Comparison of ENCODE assay signal across 11 cellular contexts in genomic region chr20:62951896-62952372, GRCh38. TPM values are rescaled to one million over a fixed set of nuclear protein-coding genes. Genes with fewer than 3 reads are reported as not detected.
DNase-seq lines count a peak whose midpoint lies in the region; ATAC-seq and TF ChIP-seq lines count a peak whose summit lies in the region.
"Had no signal": no experiment of that assay in that cellular context is flagged by ENCODE, and none has a peak within 500 bp of the region (broad histone marks: within the 10 kb centered on the region; RNA-seq: fewer than 3 reads in every experiment).

No MANE protein-coding gene starts in this region.

- CTCF ChIA-PET in CD8-positive, alpha-beta T cell (lab: Charles Lee), result interaction anchor here (0.9 kb wide), 1 partner anchor 51 kb away, joined by 3 read pairs; no protein-coding TSS in a partner anchor

- no peak overlapping the region for H3K4me2 ChIP-seq in neuronal stem cell (ENCODE audit: insufficient read depth, low read length, poor library complexity, severe bottlenecking)

- H3K9me3 Mint-ChIP-seq in CD8-positive, alpha-beta T cell, result no peaks in the 10 kb centered on the region

- H3K9ac ChIP-seq in neuronal stem cell (ENCODE audit: low read depth, low read length, poor library complexity), result no peak overlapping the region

- H2BK5ac ChIP-seq in neuronal stem cell (ENCODE audit: low read length), result no peak overlapping the region

- TF ChIP-seq POLR2A in esophagus muscularis mucosa (IDR thresholded peaks at IDR 0.05; ENCODE audit: low read depth), result no peak

- H3K4me1 Mint-ChIP-seq in CD8-positive, alpha-beta T cell (ENCODE audit: low read depth), result peaks cover 32% of the 10 kb centered on the region

- DNase-seq in CD8-positive, alpha-beta T cell, result no peak
- no peak for DNase-seq in esophagus muscularis mucosa (ENCODE audit: extremely low spot score)
- no peak for DNase-seq in neuronal stem cell (ENCODE audit: low spot score)
- DNase-seq in NCI-H2171 (lab: John Stamatoyannopoulos, UW), result no peak
- DNase-seq in GM10266 (ENCODE audit: extremely low spot score), result no peak

- peak overlapping the region; percentile 51 for H3K4me3 Mint-ChIP-seq in CD8-positive, alpha-beta T cell

- peaks cover 40% of the 10 kb centered on the region for H3K4me1 ChIP-seq in CD8-positive, alpha-beta T cell (ENCODE audit: insufficient read depth, low read length)
- H3K4me1 ChIP-seq in esophagus muscularis mucosa, result peaks cover 28 to 32% (median 31%) of the 10 kb centered on the region in 4 donors
- peaks cover 16 to 18% of the 10 kb centered on the region in 2 donors for H3K4me1 ChIP-seq in neuronal stem cell (ENCODE audit: control insufficient read depth in 2 of 2, insufficient read depth in 1 of 2, low read depth in 1 of 2, low read length in 2 of 2)

- peaks cover 6% of the 10 kb centered on the region for H3K79me1 ChIP-seq in neuronal stem cell (ENCODE audit: low read depth, low read length)

- H3K23ac ChIP-seq in neuronal stem cell (ENCODE audit: low read depth, low read length, poor library complexity), result no peak overlapping the region

- no peak overlapping the region for H3K27ac Mint-ChIP-seq in CD8-positive, alpha-beta T cell

- peak overlapping the region; percentile 49 for H3K4me3 ChIP-seq in CD8-positive, alpha-beta T cell (ENCODE audit: low read depth, low read length)
- H3K4me3 ChIP-seq in esophagus muscularis mucosa (peak overlapping the region; percentile 46 to 58 (median 49)), neuronal stem cell (ENCODE audit: low read length in 2 of 2) (no peak overlapping the region)

- H4K8ac ChIP-seq in neuronal stem cell (ENCODE audit: low read depth, low read length), result no peak overlapping the region

- H3K36me3 Mint-ChIP-seq in CD8-positive, alpha-beta T cell, result peaks cover 36% of the 10 kb centered on the region

- no peak overlapping the region for H2BK120ac ChIP-seq in neuronal stem cell (ENCODE audit: low read depth, low read length)

- H3K4ac ChIP-seq in neuronal stem cell (ENCODE audit: low read length), result no peak overlapping the region

- peak overlapping the region; percentile 100 for H2AK5ac ChIP-seq in neuronal stem cell (ENCODE audit: low read depth, low read length)

- no peak overlapping the region for H2BK15ac ChIP-seq in neuronal stem cell (ENCODE audit: low read length)

- H3K27me3 ChIP-seq in CD8-positive, alpha-beta T cell (ENCODE audit: insufficient read depth, low read length), result no peaks in the 10 kb centered on the region
- H3K27me3 ChIP-seq in esophagus muscularis mucosa (no peaks in the 10 kb centered on the region), neuronal stem cell (ENCODE audit: control insufficient read depth in 3 of 3, insufficient read depth in 3 of 3, low read depth in 1 of 3, low read length in 3 of 3) (peaks cover 0 to 3% (median 0%) of the 10 kb centered on the region in 3 experiments)

- no peak overlapping the region for H3K18ac ChIP-seq in neuronal stem cell (ENCODE audit: low read length)

- ATAC-seq in CD8-positive, alpha-beta T cell, result no peak
- no peak for ATAC-seq in GM18861 (IDR thresholded peaks at IDR 0.05; ENCODE audit: unreplicated experiment)
- ATAC-seq in GM18870 (IDR thresholded peaks at IDR 0.05; ENCODE audit: unreplicated experiment), result no peak

- no peaks in the 10 kb centered on the region for H3K27me3 Mint-ChIP-seq in CD8-positive, alpha-beta T cell (ENCODE audit: low read depth)

- H3K9me3 ChIP-seq in CD8-positive, alpha-beta T cell (ENCODE audit: low read length), result peaks cover 3% of the 10 kb centered on the region
- H3K9me3 ChIP-seq in KOPT-K1 (ENCODE audit: insufficient read depth, low read length, poor library complexity, severe bottlenecking), result peaks cover 22% of the 10 kb centered on the region
- H3K9me3 ChIP-seq in esophagus muscularis mucosa, result no peaks in the 10 kb centered on the region
- H3K9me3 ChIP-seq in neuronal stem cell (replicated peaks in 1 of 2; ENCODE audit: control insufficient read depth in 2 of 2, insufficient read depth in 1 of 2, low read depth in 1 of 2, low read length in 2 of 2), result peaks cover 3 to 10% of the 10 kb centered on the region in 2 donors

- POLR2A ChIA-PET in CD8-positive, alpha-beta T cell (lab: Charles Lee), result interaction anchor here (4.0 kb wide), 1 partner anchor 15 kb away, joined by 50 read pairs; the partner anchor contains the start of gene GID8

- H2BK12ac ChIP-seq in neuronal stem cell (ENCODE audit: low read length), result no peak overlapping the region

- no peak for TF ChIP-seq EP300 in esophagus muscularis mucosa (IDR thresholded peaks at IDR 0.05)

- H3K36me3 ChIP-seq in CD8-positive, alpha-beta T cell (ENCODE audit: insufficient read depth, low read length), result peaks cover 18% of the 10 kb centered on the region
- H3K36me3 ChIP-seq in KOPT-K1 (ENCODE audit: insufficient read depth, low read length), result peaks cover 39% of the 10 kb centered on the region
- peaks cover 3 to 40% (median 30%) of the 10 kb centered on the region in 4 donors for H3K36me3 ChIP-seq in esophagus muscularis mucosa
- H3K36me3 ChIP-seq in neuronal stem cell (replicated peaks in 1 of 2; ENCODE audit: control insufficient read depth in 2 of 2, insufficient read depth in 2 of 2, low read length in 2 of 2), result peaks cover 17 to 43% of the 10 kb centered on the region in 2 donors

- TF ChIP-seq CTCF in CD8-positive, alpha-beta T cell (IDR thresholded peaks at IDR 0.05), result no peak
- TF ChIP-seq CTCF in esophagus muscularis mucosa (IDR thresholded peaks at IDR 0.05) (no peak), GM10266 (IDR thresholded peaks at IDR 0.05; ENCODE audit: control insufficient read depth, insufficient read depth, low read depth, missing control alignments) (no peak)

- intact Hi-C loops in CD8-positive, alpha-beta T cell (cut with DNase I, micrococcal nuclease), result loop anchor here (5.0 to 10.0 kb wide), 3 partner anchors 35 to 153 kb away; partner anchors contain the start of gene BHLHE23 (in 2 of the 2)
- intact Hi-C loops in esophagus muscularis mucosa (cut with DNase I), result loop anchor here (10.0 kb wide), 1 partner anchor 263 kb away; the partner anchor contains the start of gene YTHDF1

- no peak overlapping the region for H4K91ac ChIP-seq in neuronal stem cell (ENCODE audit: low read depth, low read length, poor library complexity)

- WGBS in esophagus muscularis mucosa, result 88% methylated on average over 8 of the region's 8 CpGs
- no CpG with 5 or more reads among the region's 8 CpGs for WGBS in neuronal stem cell (ENCODE audit: extremely low coverage in 2 of 2, insufficient read length in 2 of 2, insufficient replicate concordance in 1 of 2), 2 donors

- no peak overlapping the region for H3K14ac ChIP-seq in neuronal stem cell (ENCODE audit: low read length)

- no peak overlapping the region for H3K27ac ChIP-seq in CD8-positive, alpha-beta T cell (ENCODE audit: low read depth, low read length)
- H3K27ac ChIP-seq in KOPT-K1 (ENCODE audit: low read depth, low read length, poor library complexity, severe bottlenecking), result peak overlapping the region; percentile 8
- H3K27ac ChIP-seq in esophagus muscularis mucosa (replicated peaks in 1 of 4), result peak overlapping the region; percentile 90 to 96 (median 94)
- no peak overlapping the region for H3K27ac ChIP-seq in neuronal stem cell (replicated peaks; ENCODE audit: low read length)
- H3K27ac ChIP-seq: VCaP had no signal

- H2AFZ ChIP-seq in neuronal stem cell (ENCODE audit: low read length), result no peak overlapping the region

RNA-seq across cellular contexts. Expression of gene SLC17A9, which starts 0.6 kb away (rescaled TPM):
- 10 to 100 TPM; 19.1 to 22.6 TPM for total RNA-seq in CD8-positive, alpha-beta T cell
- 1 to 10 TPM; 2.2 to 5.2 (median 2.7) TPM for total RNA-seq in esophagus muscularis mucosa
- polyA plus RNA-seq in neuronal stem cell (2013, experiment 1 of 2), result 1.6 TPM
- 1.9 TPM for polyA plus RNA-seq in neuronal stem cell (2013, experiment 2 of 2)

RNA-seq across cellular contexts. Expression of gene GID8, which starts 14.0 kb away (rescaled TPM):
- 10 to 100 TPM; 48.7 to 48.8 TPM for total RNA-seq in CD8-positive, alpha-beta T cell
- 10 to 100 TPM; 22.4 to 30.1 (median 25.6) TPM for total RNA-seq in esophagus muscularis mucosa
- 34.3 TPM for polyA plus RNA-seq in neuronal stem cell (2013, experiment 1 of 2)
- 35.7 TPM for polyA plus RNA-seq in neuronal stem cell (2013, experiment 2 of 2)

RNA-seq across cellular contexts. Expression of gene DIDO1, which starts 25.6 kb away (rescaled TPM):
- 10 to 100 TPM; 44.7 to 46.6 TPM for total RNA-seq in CD8-positive, alpha-beta T cell
- total RNA-seq in esophagus muscularis mucosa, result 10 to 100 TPM; 48.9 to 61.6 (median 55.7) TPM
- polyA plus RNA-seq in neuronal stem cell (2013, experiment 1 of 2), result 50.1 TPM
- 49.8 TPM for polyA plus RNA-seq in neuronal stem cell (2013, experiment 2 of 2)

RNA-seq across cellular contexts. Expression of gene BHLHE23, which starts 54.8 kb away (rescaled TPM):
- under 1 TPM in 1 of 2 experiments, not detected in 1; 0.44 TPM for total RNA-seq in CD8-positive, alpha-beta T cell
- not detected for total RNA-seq in esophagus muscularis mucosa
- polyA plus RNA-seq in neuronal stem cell (2013, experiment 1 of 2), result not detected
- polyA plus RNA-seq in neuronal stem cell (2013, experiment 2 of 2), result not detected
- total RNA-seq: lung microvascular endothelial cell, NCI-H460 had no signal

Comparison
In these comparisons a context has a peak if more than half of its experiments do, and no peak if none do; other contexts are left out.
1. H3K27ac ChIP-seq: peak in KOPT-K1 (single experiment) and esophagus muscularis mucosa (4 of 4); none in CD8-positive, alpha-beta T cell (single experiment) and neuronal stem cell (single experiment).
2. H3K4me3 ChIP-seq: peak in CD8-positive, alpha-beta T cell (single experiment) and esophagus muscularis mucosa (4 of 4); none in neuronal stem cell (0 of 2).